In the genomic region with DNA sequence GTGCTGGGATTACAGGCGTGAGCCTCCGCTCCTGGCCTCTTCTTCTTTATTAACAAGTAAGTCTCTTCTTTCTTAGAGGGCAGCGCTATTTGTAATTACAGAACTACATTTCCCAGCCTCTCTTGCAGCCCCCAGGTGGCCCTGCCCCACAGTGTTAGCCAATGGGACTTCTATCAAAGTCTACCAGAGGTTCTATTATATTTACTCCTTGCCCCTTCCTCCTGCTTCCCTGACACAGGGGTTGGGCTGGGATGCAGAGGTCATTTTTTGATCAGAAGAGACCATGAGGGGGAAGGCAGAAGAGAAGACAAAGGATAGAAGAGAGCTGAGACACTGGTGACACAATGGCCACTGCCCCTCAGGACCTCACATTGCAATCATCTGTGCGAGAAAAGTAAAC, we compare ENCODE assay signal across 2 cellular contexts.
TF ChIP-seq lines count a peak whose summit lies in the region.

No MANE protein-coding gene starts in this region.

TF ChIP-seq in HepG2, 621 proteins besides CTCF, POLR2A, EP300 and RAD21:
- TF ChIP-seq THAP11 (CRISPR knock-in tag; IDR thresholded peaks at IDR 0.05) = 0 out of 2 replicates have a peak, but pooled peaks have one; percentile 24
- no peak for TF ChIP-seq SALL2 (CRISPR knock-in tag; IDR thresholded peaks at IDR 0.05)

TF ChIP-seq in H1, 55 proteins besides CTCF, POLR2A, EP300 and RAD21:
- TF ChIP-seq ASH2L (IDR thresholded peaks at IDR 0.05; ENCODE audit: low read length) (no peak), SIX5 (IDR thresholded peaks at IDR 0.05; ENCODE audit: low read depth, low read length) (peak; percentile 39; the same call in 1 of the 2 replicates)
- TF ChIP-seq, protein P1, sequence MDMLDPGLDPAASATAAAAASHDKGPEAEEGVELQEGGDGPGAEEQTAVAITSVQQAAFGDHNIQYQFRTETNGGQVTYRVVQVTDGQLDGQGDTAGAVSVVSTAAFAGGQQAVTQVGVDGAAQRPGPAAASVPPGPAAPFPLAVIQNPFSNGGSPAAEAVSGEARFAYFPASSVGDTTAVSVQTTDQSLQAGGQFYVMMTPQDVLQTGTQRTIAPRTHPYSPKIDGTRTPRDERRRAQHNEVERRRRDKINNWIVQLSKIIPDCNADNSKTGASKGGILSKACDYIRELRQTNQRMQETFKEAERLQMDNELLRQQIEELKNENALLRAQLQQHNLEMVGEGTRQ (IDR thresholded peaks at IDR 0.05; ENCODE audit: low read length) = no peak
